ENCODE assay signal across 20 cellular contexts in genomic region chr13:31029129-31029528, GRCh38.
A peak's percentile ranks its signal among the peaks of the same experiment; 100 is the strongest.
DNase-seq lines count a peak whose midpoint lies in the region; ATAC-seq and TF ChIP-seq lines count a peak whose summit lies in the region.
"Had no signal": no experiment of that assay in that cellular context is flagged by ENCODE, and none has a peak within 500 bp of the region (broad histone marks: within the 10 kb centered on the region; RNA-seq: fewer than 3 reads in every experiment).

No MANE protein-coding gene starts in this region.

- TF ChIP-seq POLR2A in gastrocnemius medialis (IDR thresholded peaks at IDR 0.05) = no peak

- no peaks in the 10 kb centered on the region for H3K4me1 ChIP-seq in DND-41 (ENCODE audit: insufficient read depth, low read length)
- H3K4me1 ChIP-seq in gastrocnemius medialis = no peaks in the 10 kb centered on the region
- H3K4me1 ChIP-seq: foreskin keratinocyte, left lung had no signal

- in situ Hi-C loops in gastrocnemius medialis (cut with MboI; ENCODE audit: low sequenced_read_pairs in 4 of 4) = loop anchor here in 3 of 4 donors (25.0 kb wide), 1 partner anchor 892 kb away; no protein-coding TSS in a partner anchor

- H3K27ac ChIP-seq in DND-41 (ENCODE audit: low read length) (no peak overlapping the region), gastrocnemius medialis (no peak overlapping the region)
- H3K27ac ChIP-seq: C4-2B, foreskin keratinocyte, hepatocyte, HL-60, left lung had no signal

- DNase-seq in DND-41 = no peak
- peak; percentile 50 for DNase-seq in NCI-H1694 (lab: John Stamatoyannopoulos, UW)
- DNase-seq in SK-N-DZ (ENCODE audit: low spot score) = peak; percentile 88
- peak; percentile 42 for DNase-seq in iPS-NIHi7 (ENCODE audit: extremely low spot score)
- DNase-seq in gastrocnemius medialis = no peak
- no peak for DNase-seq in NCI-H748 (lab: John Stamatoyannopoulos, UW; ENCODE audit: unreplicated experiment)
- no peak for DNase-seq in NCI-H1436 (lab: John Stamatoyannopoulos, UW)
- DNase-seq: activated T-cell treated with anti-CD3 and anti-CD28 coated beads, Interleukin-2, amount 50 U/mL, for 24 hours; Calu3; effector memory CD4-positive, alpha-beta T cell; foreskin keratinocyte; immature natural killer cell; left lung; naive thymus-derived CD4-positive, alpha-beta T cell; NCI-H1105; PC-3; stimulated activated naive CD4-positive, alpha-beta T cell had no signal

- TF ChIP-seq CTCF in DND-41 (IDR thresholded peaks at IDR 0.05; ENCODE audit: borderline replicate concordance, extremely low read depth, low read length, poor library complexity, severe bottlenecking) (no peak), gastrocnemius medialis (IDR thresholded peaks at IDR 0.05 in 4 of 5, conservative IDR thresholded peaks at IDR 0.05 in 1 of 5) (no peak)

- no peak overlapping the region for H3K4me2 ChIP-seq in DND-41 (ENCODE audit: insufficient read depth, low read length)
- H3K4me2 ChIP-seq: hepatocyte had no signal

- H3K9ac ChIP-seq in DND-41 (ENCODE audit: low read depth, low read length) = no peak overlapping the region

- peaks cover 6% of the 10 kb centered on the region; the same call in 1 of the 2 replicates for H4K20me1 ChIP-seq in DND-41 (ENCODE audit: insufficient read depth, low read length)

- H2AFZ ChIP-seq in DND-41 (ENCODE audit: low read depth, low read length) = no peak overlapping the region
- H2AFZ ChIP-seq: hepatocyte had no signal

- no peak overlapping the region for H3K4me3 ChIP-seq in DND-41 (ENCODE audit: low read depth in 1 of 2, low read length in 2 of 2)
- H3K4me3 ChIP-seq in gastrocnemius medialis = no peak overlapping the region
- H3K4me3 ChIP-seq: hepatocyte, left lung had no signal

- H3K9me3 ChIP-seq in DND-41 (ENCODE audit: insufficient read depth, low read length, severe bottlenecking) (no peaks in the 10 kb centered on the region), gastrocnemius medialis (no peaks in the 10 kb centered on the region)
- H3K9me3 ChIP-seq: left lung had no signal

- ATAC-seq in DND-41 (ENCODE audit: insufficient read depth, low read depth) = peak; percentile 31; the same call in 1 of the 3 replicates
- no peak for ATAC-seq in gastrocnemius medialis
- ATAC-seq: foreskin keratinocyte; left lung; naive thymus-derived CD4-positive, alpha-beta T cell; PC-3 had no signal

- no peaks in the 10 kb centered on the region for H3K36me3 ChIP-seq in DND-41 (ENCODE audit: insufficient read depth, low read length)
- H3K36me3 ChIP-seq in gastrocnemius medialis = no peaks in the 10 kb centered on the region
- H3K36me3 ChIP-seq: left lung had no signal

- no peaks in the 10 kb centered on the region for H3K79me2 ChIP-seq in DND-41 (ENCODE audit: insufficient read depth, low read length)
- H3K79me2 ChIP-seq: hepatocyte had no signal

- H3K27me3 ChIP-seq in DND-41 (ENCODE audit: insufficient read depth, low read length, poor library complexity) = peaks cover 17% of the 10 kb centered on the region
- no peaks in the 10 kb centered on the region for H3K27me3 ChIP-seq in gastrocnemius medialis
- H3K27me3 ChIP-seq: hepatocyte, left lung had no signal

- intact Hi-C loops in gastrocnemius medialis (cut with DNase I; ENCODE audit: low total_unique reads) = no loop called here

Comparison
In these comparisons a context has a peak if more than half of its experiments do, and no peak if none do; other contexts are left out.
1. DNase-seq: peak in NCI-H1694 (single experiment), SK-N-DZ (single experiment) and iPS-NIHi7 (single experiment); none in DND-41 (single experiment), gastrocnemius medialis (0 of 2), NCI-H748 (single experiment) and NCI-H1436 (single experiment).